In genomic region chr4:152510349-152511147, GRCh38 we compare ENCODE assay signal across 12 cellular contexts. TPM values are rescaled to one million over a fixed set of nuclear protein-coding genes. Genes with fewer than 3 reads are reported as not detected.
A peak's percentile ranks its signal among the peaks of the same experiment; 100 is the strongest.
DNase-seq lines count a peak whose midpoint lies in the region; ATAC-seq lines count a peak whose summit lies in the region.
"Had no signal": no experiment of that assay in that cellular context is flagged by ENCODE, and none has a peak within 500 bp of the region (broad histone marks: within the 10 kb centered on the region; RNA-seq: fewer than 3 reads in every experiment).

No MANE protein-coding gene starts in this region.

- no peak overlapping the region for H3K27ac Mint-ChIP-seq in T-helper 2 cell treated with Interferon-gamma antibody and Interleukin-4, amounts not matched to agents 5 μg/mL and 100 μg/mL, for 36 hours
- peak overlapping the region in 4 of 6 donors; percentile 5 to 78 (median 58) for H3K27ac Mint-ChIP-seq in naive B cell

- H3K4me1 Mint-ChIP-seq in T-helper 2 cell treated with Interferon-gamma antibody and Interleukin-4, amounts not matched to agents 5 μg/mL and 100 μg/mL, for 36 hours (ENCODE audit: low read depth), result peaks cover 21% of the 10 kb centered on the region
- peaks cover 24 to 41% (median 30%) of the 10 kb centered on the region in 3 donors for H3K4me1 Mint-ChIP-seq in naive B cell

- H3K27me3 Mint-ChIP-seq in T-helper 2 cell treated with Interferon-gamma antibody and Interleukin-4, amounts not matched to agents 5 μg/mL and 100 μg/mL, for 36 hours (ENCODE audit: low read depth), result no peaks in the 10 kb centered on the region
- no peaks in the 10 kb centered on the region for H3K27me3 Mint-ChIP-seq in naive B cell

- no peak for DNase-seq in T-helper 2 cell treated with Interferon-gamma antibody and Interleukin-4, amounts not matched to agents 5 μg/mL and 100 μg/mL, for 36 hours (ENCODE audit: low spot score)
- DNase-seq in T-helper 2 cell (no peak), naive B cell (no peak), HT-29 (ENCODE audit: low spot score) (no peak), midbrain (lab: John Stamatoyannopoulos, UW) (no peak), sciatic nerve (ENCODE audit: low spot score) (no peak)
- DNase-seq: activated CD4-positive, alpha-beta T cell treated with anti-CD3 and anti-CD28 coated beads, Interleukin-2, amount 50 U/mL, for 4 hours; effector CD8-positive, alpha-beta T cell; heart right ventricle; NCI-H524 treated with DMSO at 0.1 percent for 48 hours had no signal

- peaks cover 10% of the 10 kb centered on the region for H3K36me3 Mint-ChIP-seq in T-helper 2 cell treated with Interferon-gamma antibody and Interleukin-4, amounts not matched to agents 5 μg/mL and 100 μg/mL, for 36 hours (ENCODE audit: low read depth)
- H3K36me3 Mint-ChIP-seq in naive B cell, result peaks cover 0 to 13% of the 10 kb centered on the region in 2 donors

- H3K4me3 Mint-ChIP-seq in T-helper 2 cell treated with Interferon-gamma antibody and Interleukin-4, amounts not matched to agents 5 μg/mL and 100 μg/mL, for 36 hours, result peak overlapping the region; percentile 5
- H3K4me3 Mint-ChIP-seq in naive B cell, result peak overlapping the region in 5 of 8 donors; percentile 13 to 74 (median 37)

- peak; percentile 48 for ATAC-seq in GM21381 (IDR thresholded peaks at IDR 0.05; ENCODE audit: unreplicated experiment)
- ATAC-seq in HG03439 (IDR thresholded peaks at IDR 0.05; ENCODE audit: unreplicated experiment), result peak; percentile 45
- no peak for ATAC-seq in naive B cell (ENCODE audit: low read depth in 2 of 2)
- ATAC-seq in sciatic nerve, result no peak
- ATAC-seq: heart right ventricle had no signal

- no peaks in the 10 kb centered on the region for H3K9me3 Mint-ChIP-seq in T-helper 2 cell treated with Interferon-gamma antibody and Interleukin-4, amounts not matched to agents 5 μg/mL and 100 μg/mL, for 36 hours
- no peaks in the 10 kb centered on the region for H3K9me3 Mint-ChIP-seq in naive B cell

- intact Hi-C loops in sciatic nerve (cut with DNase I), result no loop called here

RNA-seq across cellular contexts. Expression of gene FBXW7, which starts 25.3 kb away (rescaled TPM):
- 10 to 100 TPM; 35.6 to 64.2 (median 39.0) TPM for polyA plus RNA-seq in naive B cell (ENCODE audit: low read depth in 6 of 6)
- total RNA-seq in HT-29 (2014; rRNA removed; shearing (Covaris generic)), result 20.4 and 26.4 TPM in 2 replicates
- 85.0 TPM for total RNA-seq in sciatic nerve

Comparison
In these comparisons a context has a peak if more than half of its experiments do, and no peak if none do; other contexts are left out.
1. ATAC-seq: peak in GM21381 (single experiment) and HG03439 (single experiment); none in naive B cell (0 of 2) and sciatic nerve (single experiment).